Comparison of ENCODE assay signal across 12 cellular contexts in genomic region chr3:127484601-127485388, GRCh38.
A peak's percentile ranks its signal among the peaks of the same experiment; 100 is the strongest.
DNase-seq lines count a peak whose midpoint lies in the region; ATAC-seq and TF ChIP-seq lines count a peak whose summit lies in the region.
"Had no signal": no experiment of that assay in that cellular context is flagged by ENCODE, and none has a peak within 500 bp of the region (broad histone marks: within the 10 kb centered on the region; RNA-seq: fewer than 3 reads in every experiment).

No MANE protein-coding gene starts in this region.

- no peak overlapping the region for H3K4me3 ChIP-seq in IMR-90 (ENCODE audit: insufficient read depth, low read depth, low read length)
- H3K4me3 ChIP-seq in neural progenitor cell = no peak overlapping the region
- H3K4me3 ChIP-seq: body of pancreas had no signal

- dilution Hi-C loops in IMR-90 (cut with HindIII; ENCODE audit: low sequenced_read_pairs, unreplicated experiment) = no loop called here

- ATAC-seq in IMR-90 (ENCODE audit: low read depth) = peak; percentile 35; the same call in 1 of the 2 replicates
- ATAC-seq: body of pancreas had no signal

- H4K91ac ChIP-seq in IMR-90 (ENCODE audit: insufficient read depth, low read depth, low read length) = no peak overlapping the region

- 38% methylated on average over 4 of the region's 9 CpGs; no CpG with 5 or more reads in 1 of the 2 experiments for WGBS in IMR-90 (ENCODE audit: extremely low coverage in 2 of 2, insufficient read length in 1 of 2), 2 experiments

- H3K27me3 ChIP-seq in IMR-90 (ENCODE audit: control insufficient read depth, insufficient read depth, low read length) (peaks cover 19% of the 10 kb centered on the region), neural progenitor cell (no peaks in the 10 kb centered on the region)
- H3K27me3 ChIP-seq: body of pancreas had no signal

- no peak for TF ChIP-seq RAD21 in IMR-90 (IDR thresholded peaks at IDR 0.05; ENCODE audit: low read length)

- H3K9me3 ChIP-seq in IMR-90 (ENCODE audit: control insufficient read depth, insufficient read depth, low read length) (no peaks in the 10 kb centered on the region), neural progenitor cell (ENCODE audit: low read depth) (no peaks in the 10 kb centered on the region)
- H3K9me3 ChIP-seq: body of pancreas had no signal

- H3K27me3 Mint-ChIP-seq in neural progenitor cell (ENCODE audit: insufficient read depth, low read depth) = peaks cover 11% of the 10 kb centered on the region

- H3K23ac ChIP-seq in IMR-90 (ENCODE audit: low read depth, low read length) = no peak overlapping the region

- no peak overlapping the region for H2AK5ac ChIP-seq in IMR-90 (ENCODE audit: low read depth, low read length)

- TF ChIP-seq CTCF in IMR-90 (conservative IDR thresholded peaks at IDR 0.05; ENCODE audit: low read depth, low read length) (no peak), GM13976 (IDR thresholded peaks at IDR 0.05; ENCODE audit: borderline replicate concordance, control extremely low read depth, extremely low read depth, insufficient read depth, missing control alignments) (no peak), neural progenitor cell (IDR thresholded peaks at IDR 0.05) (no peak)

- H3K56ac ChIP-seq in IMR-90 (ENCODE audit: extremely low read depth, insufficient read depth, low read length) = no peak overlapping the region

- no peak overlapping the region for H4K5ac ChIP-seq in IMR-90 (ENCODE audit: low read depth, low read length)

- DNase-seq in activated effector memory CD4-positive, alpha-beta T cell treated with anti-CD3 and anti-CD28 coated beads, Interleukin-2, amount 50 U/mL, for 16 hours = peak; percentile 34
- DNase-seq in activated effector memory CD4-positive, alpha-beta T cell treated with Interleukin-2 at 50 U/mL for 16 hours = no peak
- DNase-seq in IMR-90 = no peak
- DNase-seq in astrocyte of the hippocampus (ENCODE audit: low read depth, low spot score) = peak; percentile 72
- peak; percentile 19 to 24 for DNase-seq in stimulated activated CD8-positive, alpha-beta memory T cell treated with anti-CD3 and anti-CD28 coated beads, Interleukin-15, amount 100 ng/mL, for 48 hours (ENCODE audit: low read depth in 2 of 2)
- no peak for DNase-seq in GM13976 (ENCODE audit: low spot score)
- DNase-seq in NCI-H1417 treated with DMSO at 0.1 percent for 48 hours (lab: John Stamatoyannopoulos, UW) = no peak
- DNase-seq in neural progenitor cell (ENCODE audit: low spot score) = no peak
- DNase-seq: body of pancreas, HCEC 1CT, occipital lobe, SIG-M5 had no signal

- no peaks in the 10 kb centered on the region for H3K9me1 ChIP-seq in IMR-90 (ENCODE audit: insufficient read depth, low read length)

- H4K20me1 ChIP-seq in IMR-90 (ENCODE audit: insufficient read depth, low read length) (no peaks in the 10 kb centered on the region), neural progenitor cell (ENCODE audit: low read depth) (no peaks in the 10 kb centered on the region)

- H3K4me2 ChIP-seq in IMR-90 (ENCODE audit: low read depth, low read length) (no peak overlapping the region), neural progenitor cell (no peak overlapping the region)

- H3F3A ChIP-seq in neural progenitor cell (ENCODE audit: low read depth) = no peaks in the 10 kb centered on the region

- H2BK15ac ChIP-seq in IMR-90 (ENCODE audit: low read depth, low read length) = no peak overlapping the region

- no peaks in the 10 kb centered on the region for H3K9me3 Mint-ChIP-seq in neural progenitor cell

- H3K36me3 Mint-ChIP-seq in neural progenitor cell = no peaks in the 10 kb centered on the region

- H3K4me1 ChIP-seq in IMR-90 (ENCODE audit: control insufficient read depth, insufficient read depth, low read length) (no peaks in the 10 kb centered on the region), neural progenitor cell (peaks cover 1% of the 10 kb centered on the region)
- H3K4me1 ChIP-seq: body of pancreas had no signal

- H2BK5ac ChIP-seq in IMR-90 (ENCODE audit: low read depth, low read length, poor library complexity, severe bottlenecking) = no peak overlapping the region

- no peak overlapping the region for H3K27ac ChIP-seq in IMR-90 (ENCODE audit: insufficient read depth, low read length)
- no peak overlapping the region for H3K27ac ChIP-seq in neural progenitor cell
- H3K27ac ChIP-seq: body of pancreas had no signal

- no peak overlapping the region for H3K9ac ChIP-seq in IMR-90 (ENCODE audit: low read depth, low read length)
- H3K9ac ChIP-seq in neural progenitor cell = no peak overlapping the region

- BruUV-seq in IMR-90 (replicated peaks; lab: Mats Ljungman, UMichigan) = no TSS peak

- in situ Hi-C loops in IMR-90 (cut with MboI; ENCODE audit: low sequenced_read_pairs) (no loop called here), GM13976 (cut with MboI; ENCODE audit: low sequenced_read_pairs, unreplicated experiment) (no loop called here)

- H2AK9ac ChIP-seq in IMR-90 (replicated peaks; ENCODE audit: low read depth, low read length, poor library complexity) = no peak overlapping the region

- H2AFZ ChIP-seq in IMR-90 (replicated peaks; ENCODE audit: low read length, poor library complexity) = peak overlapping the region; percentile 51
- no peak overlapping the region for H2AFZ ChIP-seq in neural progenitor cell (replicated peaks)

- H3K79me1 ChIP-seq in IMR-90 (ENCODE audit: low read depth in 1 of 2, low read length in 2 of 2) = no peaks in the 10 kb centered on the region

- H3K4ac ChIP-seq in IMR-90 (ENCODE audit: low read depth, low read length) = no peak overlapping the region

- no peak overlapping the region for H3K18ac ChIP-seq in IMR-90 (ENCODE audit: low read depth, low read length)

- no peak overlapping the region for H3K14ac ChIP-seq in IMR-90 (replicated peaks; ENCODE audit: low read depth, low read length)

- H2BK120ac ChIP-seq in IMR-90 (ENCODE audit: low read depth, low read length) = no peak overlapping the region

- H2BK20ac ChIP-seq in IMR-90 (ENCODE audit: low read depth, low read length) = no peak overlapping the region

- no peak overlapping the region for H4K8ac ChIP-seq in IMR-90 (ENCODE audit: low read depth in 2 of 2, low read length in 2 of 2)

- no peaks in the 10 kb centered on the region for H3K79me2 ChIP-seq in neural progenitor cell (ENCODE audit: low read depth)

- H3K36me3 ChIP-seq in IMR-90 (ENCODE audit: control insufficient read depth, insufficient read depth, low read length) = no peaks in the 10 kb centered on the region
- no peaks in the 10 kb centered on the region for H3K36me3 ChIP-seq in neural progenitor cell

- POLR2A ChIA-PET in IMR-90 (lab: Charles Lee; ENCODE audit: unreplicated experiment) = no interaction called here

- intact Hi-C loops in IMR-90 (cut with micrococcal nuclease) = no loop called here

- peaks cover 14% of the 10 kb centered on the region for H3K4me1 Mint-ChIP-seq in neural progenitor cell

- CTCF ChIA-PET in IMR-90 (lab: Yijun Ruan, JAX) = no interaction called here

- H3K27ac Mint-ChIP-seq in neural progenitor cell = no peak overlapping the region

- no peak for TF ChIP-seq POLR2A in IMR-90 (IDR thresholded peaks at IDR 0.05; ENCODE audit: low read depth, low read length)

- no peak overlapping the region for H3K4me3 Mint-ChIP-seq in neural progenitor cell

TF ChIP-seq in IMR-90, 13 proteins besides CTCF, POLR2A, EP300 and RAD21:
- TF ChIP-seq USF2 (IDR thresholded peaks at IDR 0.05; ENCODE audit: low read depth, low read length) (no peak), NFE2L2 (IDR thresholded peaks at IDR 0.05; ENCODE audit: low read depth, low read length) (no peak), MXI1 (IDR thresholded peaks at IDR 0.05; ENCODE audit: borderline replicate concordance, low read depth, low read length) (no peak), FOS (IDR thresholded peaks at IDR 0.05; ENCODE audit: low read depth, low read length) (no peak), RCOR1 (IDR thresholded peaks at IDR 0.05; ENCODE audit: insufficient replicate concordance, low read length) (no peak), SMC3 (IDR thresholded peaks at IDR 0.05; ENCODE audit: low read depth, low read length) (no peak), CEBPB (IDR thresholded peaks at IDR 0.05; ENCODE audit: low read depth, low read length) (no peak), RFX5 (IDR thresholded peaks at IDR 0.05; ENCODE audit: low read depth, low read length) (no peak), BHLHE40 (IDR thresholded peaks at IDR 0.05; ENCODE audit: low read depth, low read length) (no peak), MAZ (IDR thresholded peaks at IDR 0.05; ENCODE audit: borderline replicate concordance, low read depth, low read length) (no peak), CHD1 (IDR thresholded peaks at IDR 0.05; ENCODE audit: low read depth, low read length) (no peak), MAFK (IDR thresholded peaks at IDR 0.05; ENCODE audit: low read depth, low read length) (no peak)
- TF ChIP-seq, protein P1, sequence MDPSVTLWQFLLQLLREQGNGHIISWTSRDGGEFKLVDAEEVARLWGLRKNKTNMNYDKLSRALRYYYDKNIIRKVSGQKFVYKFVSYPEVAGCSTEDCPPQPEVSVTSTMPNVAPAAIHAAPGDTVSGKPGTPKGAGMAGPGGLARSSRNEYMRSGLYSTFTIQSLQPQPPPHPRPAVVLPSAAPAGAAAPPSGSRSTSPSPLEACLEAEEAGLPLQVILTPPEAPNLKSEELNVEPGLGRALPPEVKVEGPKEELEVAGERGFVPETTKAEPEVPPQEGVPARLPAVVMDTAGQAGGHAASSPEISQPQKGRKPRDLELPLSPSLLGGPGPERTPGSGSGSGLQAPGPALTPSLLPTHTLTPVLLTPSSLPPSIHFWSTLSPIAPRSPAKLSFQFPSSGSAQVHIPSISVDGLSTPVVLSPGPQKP (IDR thresholded peaks at IDR 0.05; ENCODE audit: borderline replicate concordance, low read depth, low read length) = no peak

Comparison
In these comparisons a context has a peak if more than half of its experiments do, and no peak if none do; other contexts are left out.
1. DNase-seq: peak in activated effector memory CD4-positive, alpha-beta T cell treated with anti-CD3 and anti-CD28 coated beads, Interleukin-2, amount 50 U/mL, for 16 hours (single experiment), astrocyte of the hippocampus (single experiment) and stimulated activated CD8-positive, alpha-beta memory T cell treated with anti-CD3 and anti-CD28 coated beads, Interleukin-15, amount 100 ng/mL, for 48 hours (2 of 2); none in activated effector memory CD4-positive, alpha-beta T cell treated with Interleukin-2 at 50 U/mL for 16 hours (single experiment), IMR-90 (single experiment), GM13976 (single experiment), NCI-H1417 treated with DMSO at 0.1 percent for 48 hours (single experiment) and neural progenitor cell (single experiment).